8 cellular contexts compared by ENCODE assay signal in the genomic region with DNA sequence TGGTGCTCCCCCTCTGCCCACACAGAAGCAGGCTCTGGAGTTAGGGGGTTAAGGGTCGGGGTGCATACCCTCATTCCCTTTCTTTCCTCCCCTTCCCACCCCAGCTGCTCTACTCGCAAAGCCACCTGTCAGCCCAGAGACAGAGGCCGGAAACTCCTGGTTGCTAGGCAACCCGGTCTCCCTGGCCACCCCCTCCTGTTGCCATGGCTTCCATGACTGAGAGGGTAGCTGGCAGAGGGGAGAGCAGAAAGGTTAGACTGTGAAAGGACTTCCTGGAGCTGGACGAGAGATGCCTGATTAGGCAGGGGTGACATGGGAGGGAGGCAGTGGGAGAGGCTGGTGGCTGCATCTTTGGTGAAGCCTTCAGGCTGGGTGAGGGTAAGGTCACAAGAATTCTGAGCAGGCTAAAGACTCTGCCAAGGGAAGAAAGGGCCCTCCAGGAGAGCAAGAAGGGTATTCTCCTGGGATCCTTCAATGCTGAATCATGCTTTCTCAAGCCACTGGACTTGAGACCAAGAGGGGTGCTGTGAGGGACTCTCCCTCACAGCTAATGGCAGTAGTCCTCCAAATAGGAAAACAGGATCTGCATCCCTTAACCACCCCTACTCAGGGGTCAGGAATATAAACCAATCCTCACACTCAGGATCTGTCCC. TPM values are rescaled to one million over a fixed set of nuclear protein-coding genes. Genes with fewer than 3 reads are reported as not detected.
DNase-seq lines count a peak whose midpoint lies in the region; ATAC-seq, FAIRE-seq and TF ChIP-seq lines count a peak whose summit lies in the region.
"Had no signal": no experiment of that assay in that cellular context is flagged by ENCODE, and none has a peak within 500 bp of the region (broad histone marks: within the 10 kb centered on the region; RNA-seq: fewer than 3 reads in every experiment).

No MANE protein-coding gene starts in this region.

- H3K4me3 Mint-ChIP-seq in activated CD4-positive, alpha-beta memory T cell treated with anti-CD3 and anti-CD28 coated beads for 36 hours = no peak overlapping the region
- H3K4me3 Mint-ChIP-seq in stimulated activated naive CD8-positive, alpha-beta T cell treated with anti-CD3 and anti-CD28 coated beads, Interleukin-15, amount 100 ng/mL, for 72 hours = no peak overlapping the region

- no TSS peak for BruUV-seq in HepG2 (replicated peaks; lab: Mats Ljungman, UMichigan)

- no peak overlapping the region for H3K4me2 ChIP-seq in HepG2 (ENCODE audit: low read depth, low read length)

- intact Hi-C loops in HepG2 (cut with micrococcal nuclease; ENCODE audit: unreplicated experiment) (no loop called here), right lobe of liver (cut with DNase I) (no loop called here)
- intact Hi-C loops in activated CD4-positive, alpha-beta memory T cell treated with anti-CD3 and anti-CD28 coated beads for 36 hours (cut with micrococcal nuclease) = no loop called here

- no peak overlapping the region for H3K4me3 ChIP-seq in HepG2 (replicated peaks in 1 of 3; ENCODE audit: insufficient read depth in 1 of 3, low read depth in 2 of 3, low read length in 3 of 3)
- no peak overlapping the region for H3K4me3 ChIP-seq in right lobe of liver

- in situ Hi-C loops in HepG2 (cut with HindIII; ENCODE audit: extremely low pct_ligation_motif_present, low pct_unique_long_range_greater_than_20kb) = no loop called here

- DNase-seq in HepG2 (ENCODE audit: low spot score) = no peak
- no peak for DNase-seq in right lobe of liver
- peak; percentile 66 for DNase-seq in activated CD4-positive, alpha-beta memory T cell treated with anti-CD3 and anti-CD28 coated beads for 36 hours
- DNase-seq in stimulated activated naive CD8-positive, alpha-beta T cell treated with anti-CD3 and anti-CD28 coated beads, Interleukin-15, amount 100 ng/mL, for 72 hours = peak; percentile 57 to 68

- H3K36me3 Mint-ChIP-seq in activated CD4-positive, alpha-beta memory T cell treated with anti-CD3 and anti-CD28 coated beads for 36 hours = no peaks in the 10 kb centered on the region

- H3K4me1 ChIP-seq in HepG2 (ENCODE audit: insufficient read depth, low read length) = peaks cover 24% of the 10 kb centered on the region
- H3K4me1 ChIP-seq in right lobe of liver = no peaks in the 10 kb centered on the region

- H3K27ac ChIP-seq in HepG2 (ENCODE audit: extremely low read length, insufficient read depth, low read length) (no peak overlapping the region), right lobe of liver (no peak overlapping the region)

- no peak for TF ChIP-seq CTCF in HepG2 (CRISPR knock-in tag; IDR thresholded peaks at IDR 0.05)
- no peak for TF ChIP-seq CTCF in right lobe of liver (IDR thresholded peaks at IDR 0.05)

- H3K9me3 Mint-ChIP-seq in activated CD4-positive, alpha-beta memory T cell treated with anti-CD3 and anti-CD28 coated beads for 36 hours = no peaks in the 10 kb centered on the region
- no peaks in the 10 kb centered on the region for H3K9me3 Mint-ChIP-seq in stimulated activated naive CD8-positive, alpha-beta T cell treated with anti-CD3 and anti-CD28 coated beads, Interleukin-15, amount 100 ng/mL, for 72 hours

- FAIRE-seq in HepG2 (lab: Jason Lieb, UNC) = no peak

- H3K36me3 ChIP-seq in HepG2 (replicated peaks in 1 of 2; ENCODE audit: control insufficient read depth in 1 of 2, insufficient read depth in 2 of 2, low read length in 2 of 2) = no peaks in the 10 kb centered on the region
- no peaks in the 10 kb centered on the region for H3K36me3 ChIP-seq in right lobe of liver

- TF ChIP-seq POLR2A in HepG2 (IDR thresholded peaks at IDR 0.05; ENCODE audit: insufficient read depth in 1 of 2, low read depth in 2 of 2, low read length in 2 of 2) (no peak), right lobe of liver (IDR thresholded peaks at IDR 0.05) (no peak)

- H3K27ac Mint-ChIP-seq in activated CD4-positive, alpha-beta memory T cell treated with anti-CD3 and anti-CD28 coated beads for 36 hours = no peak overlapping the region
- no peak overlapping the region for H3K27ac Mint-ChIP-seq in stimulated activated naive CD8-positive, alpha-beta T cell treated with anti-CD3 and anti-CD28 coated beads, Interleukin-15, amount 100 ng/mL, for 72 hours

- peaks cover 38% of the 10 kb centered on the region for H3K27me3 Mint-ChIP-seq in activated CD4-positive, alpha-beta memory T cell treated with anti-CD3 and anti-CD28 coated beads for 36 hours
- H3K27me3 Mint-ChIP-seq in stimulated activated naive CD8-positive, alpha-beta T cell treated with anti-CD3 and anti-CD28 coated beads, Interleukin-15, amount 100 ng/mL, for 72 hours = peaks cover 57% of the 10 kb centered on the region

- H3K9me3 ChIP-seq in HepG2 (ENCODE audit: low read length) (no peaks in the 10 kb centered on the region), right lobe of liver (no peaks in the 10 kb centered on the region)

- no peak for TF ChIP-seq EP300 in HepG2 (IDR thresholded peaks at IDR 0.05; ENCODE audit: low read depth in 2 of 2, low read length in 2 of 2)
- TF ChIP-seq EP300 in HepG2 (CRISPR knock-in tag; IDR thresholded peaks at IDR 0.05; ENCODE audit: borderline replicate concordance) = no peak

- peaks cover 4% of the 10 kb centered on the region; the same call in 1 of the 2 replicates for H4K20me1 ChIP-seq in HepG2 (ENCODE audit: insufficient read depth, low read length)

- ATAC-seq in HepG2 = no peak
- ATAC-seq in right lobe of liver = no peak
- ATAC-seq in stimulated activated naive CD8-positive, alpha-beta T cell treated with anti-CD3 and anti-CD28 coated beads, Interleukin-15, amount 100 ng/mL, for 72 hours = no peak
- ATAC-seq in GM21786 (IDR thresholded peaks at IDR 0.05; ENCODE audit: unreplicated experiment) = no peak
- ATAC-seq in GM18517 (IDR thresholded peaks at IDR 0.05; ENCODE audit: unreplicated experiment) = no peak

- peaks cover 20 to 77% of the 10 kb centered on the region in 2 experiments for H3K27me3 ChIP-seq in HepG2 (ENCODE audit: control insufficient read depth in 1 of 2, insufficient read depth in 2 of 2, low read length in 2 of 2)
- H3K27me3 ChIP-seq in right lobe of liver = peaks cover 11 to 14% of the 10 kb centered on the region in 2 donors

- no peaks in the 10 kb centered on the region for H3K79me2 ChIP-seq in HepG2 (ENCODE audit: insufficient read depth, low read length)

- H3K4me1 Mint-ChIP-seq in activated CD4-positive, alpha-beta memory T cell treated with anti-CD3 and anti-CD28 coated beads for 36 hours (ENCODE audit: low read depth) = peaks cover 30% of the 10 kb centered on the region
- peaks cover 56% of the 10 kb centered on the region for H3K4me1 Mint-ChIP-seq in stimulated activated naive CD8-positive, alpha-beta T cell treated with anti-CD3 and anti-CD28 coated beads, Interleukin-15, amount 100 ng/mL, for 72 hours

- WGBS in HepG2 (ENCODE audit: low lambda C conversion rate) = 8% methylated on average over 5 of the region's 5 CpGs
- 20% methylated on average over 5 of the region's 5 CpGs for WGBS in right lobe of liver (ENCODE audit: insufficient coverage, low coverage, low lambda C conversion rate, missing lambda C conversion rate)

- no peak for TF ChIP-seq RAD21 in HepG2 (CRISPR knock-in tag; IDR thresholded peaks at IDR 0.05)

- CTCF ChIA-PET in HepG2 (lab: Yijun Ruan, JAX; ENCODE audit: low intra/inter-chr PET ratio, low total read pairs) = no interaction called here
- CTCF ChIA-PET in activated CD4-positive, alpha-beta memory T cell treated with anti-CD3 and anti-CD28 coated beads for 36 hours (lab: Charles Lee) = interaction anchor here (0.8 to 1.6 kb wide), 4 partner anchors 8 to 14 kb away, joined by 3 to 4 read pairs (median 4); no protein-coding TSS in a partner anchor

- H3K9ac ChIP-seq in HepG2 (ENCODE audit: insufficient read depth, low read depth, low read length) = no peak overlapping the region

- H2AFZ ChIP-seq in HepG2 (ENCODE audit: low read length) = no peak overlapping the region

- POLR2A ChIA-PET in HepG2 (lab: Yijun Ruan, JAX) = no interaction called here
- POLR2A ChIA-PET in activated CD4-positive, alpha-beta memory T cell treated with anti-CD3 and anti-CD28 coated beads for 36 hours (lab: Charles Lee) = interaction anchor here (1.2 kb wide), 1 partner anchor 17 kb away, joined by 4 read pairs; the partner anchor contains the start of gene NFKB2

RNA-seq across cellular contexts. Expression of gene PSD, which starts 5.4 kb away (rescaled TPM):
- 0.11 and 0.35 TPM in 2 replicates for total RNA-seq in HepG2 (2016; rRNA removed; fragmentation: Illumina TruSeq; extraction: Trizol)
- 0.18 TPM in 1 of 2 replicates, not detected in the other for total RNA-seq in HepG2 (2016; cell fraction: cytosol; rRNA removed; fragmentation: Illumina TruSeq; extraction: Trizol; ENCODE audit: low read depth)
- total RNA-seq in HepG2 (2016; cell fraction: insoluble cytoplasmic fraction; rRNA removed; fragmentation: Illumina TruSeq; extraction: Trizol) = 0.21 and 0.65 TPM in 2 replicates
- 0.34 and 0.62 TPM in 2 replicates for total RNA-seq in HepG2 (2016; cell fraction: membrane; rRNA removed; fragmentation: Illumina TruSeq; extraction: Trizol)
- total RNA-seq in HepG2 (2016; cell fraction: nucleus; rRNA removed; fragmentation: Illumina TruSeq; extraction: Trizol) = 0.34 and 0.75 TPM in 2 replicates
- 0.58 and 0.59 TPM in 2 replicates for polyA plus RNA-seq in HepG2 (2011; rRNA removed)
- polyA plus RNA-seq in HepG2 (2011; cell fraction: cytosol; rRNA removed) = 0.10 and 0.36 TPM in 2 replicates
- 3.4 and 4.7 TPM in 2 replicates for polyA plus RNA-seq in HepG2 (2011; cell fraction: nucleus; rRNA removed)
- polyA plus RNA-seq in HepG2 (2012) = 1.1 and 1.5 TPM in 2 replicates
- 0.15 and 0.31 TPM in 2 replicates for polyA plus RNA-seq in HepG2 (2016; cell fraction: cytosol; fragmentation: Illumina TruSeq; extraction: Trizol; ENCODE audit: low read depth)
- polyA plus RNA-seq in HepG2 (2016; cell fraction: insoluble cytoplasmic fraction; fragmentation: Illumina TruSeq; extraction: Trizol; ENCODE audit: low read depth) = 0.29 and 0.33 TPM in 2 replicates
- polyA plus RNA-seq in HepG2 (2016; cell fraction: membrane; fragmentation: Illumina TruSeq; extraction: Trizol; ENCODE audit: low read depth) = 0.44 and 0.48 TPM in 2 replicates
- 0.94 and 0.97 TPM in 2 replicates for polyA plus RNA-seq in HepG2 (2016; cell fraction: nucleus; fragmentation: Illumina TruSeq; extraction: Trizol; ENCODE audit: insufficient read depth, low read depth)
- 0.47 and 0.96 TPM in 2 replicates for polyA minus RNA-seq in HepG2 (2011; rRNA and poly(A)+ RNA removed; ENCODE audit: low replicate concordance)
- polyA minus RNA-seq in HepG2 (2011; cell fraction: cytosol; rRNA and poly(A)+ RNA removed) = 0.44 TPM in 1 of 2 replicates, not detected in the other
- 0.87 and 1.2 TPM in 2 replicates for polyA minus RNA-seq in HepG2 (2011; cell fraction: nucleus; rRNA and poly(A)+ RNA removed)
- 1 to 10 TPM in 3 of 6 experiments, under 1 TPM in 3; 0.12 to 4.6 (median 1.3) TPM for total RNA-seq in right lobe of liver
- 1 to 10 TPM; 4.2 to 4.4 TPM for total RNA-seq in activated CD4-positive, alpha-beta memory T cell treated with anti-CD3 and anti-CD28 coated beads for 36 hours

RNA-seq across cellular contexts. Expression of gene FBXL15, which starts 7.5 kb away (rescaled TPM):
- 8.3 and 8.6 TPM in 2 replicates for total RNA-seq in HepG2 (2016; rRNA removed; fragmentation: Illumina TruSeq; extraction: Trizol)
- total RNA-seq in HepG2 (2016; cell fraction: cytosol; rRNA removed; fragmentation: Illumina TruSeq; extraction: Trizol; ENCODE audit: low read depth) = 3.2 and 3.3 TPM in 2 replicates
- total RNA-seq in HepG2 (2016; cell fraction: insoluble cytoplasmic fraction; rRNA removed; fragmentation: Illumina TruSeq; extraction: Trizol) = 7.7 and 8.0 TPM in 2 replicates
- total RNA-seq in HepG2 (2016; cell fraction: membrane; rRNA removed; fragmentation: Illumina TruSeq; extraction: Trizol) = 5.6 and 6.1 TPM in 2 replicates
- total RNA-seq in HepG2 (2016; cell fraction: nucleus; rRNA removed; fragmentation: Illumina TruSeq; extraction: Trizol) = 3.3 and 3.6 TPM in 2 replicates
- polyA plus RNA-seq in HepG2 (2011; rRNA removed) = 4.3 and 6.4 TPM in 2 replicates
- 6.2 and 12.2 TPM in 2 replicates for polyA plus RNA-seq in HepG2 (2011; cell fraction: cytosol; rRNA removed)
- polyA plus RNA-seq in HepG2 (2011; cell fraction: nucleus; rRNA removed) = 30.9 and 35.5 TPM in 2 replicates
- polyA plus RNA-seq in HepG2 (2012) = 4.1 and 4.3 TPM in 2 replicates
- polyA plus RNA-seq in HepG2 (2016; cell fraction: cytosol; fragmentation: Illumina TruSeq; extraction: Trizol; ENCODE audit: low read depth) = 2.7 and 3.5 TPM in 2 replicates
- 6.9 and 8.6 TPM in 2 replicates for polyA plus RNA-seq in HepG2 (2016; cell fraction: insoluble cytoplasmic fraction; fragmentation: Illumina TruSeq; extraction: Trizol; ENCODE audit: low read depth)
- 4.3 and 4.4 TPM in 2 replicates for polyA plus RNA-seq in HepG2 (2016; cell fraction: membrane; fragmentation: Illumina TruSeq; extraction: Trizol; ENCODE audit: low read depth)
- 9.7 TPM in 2 replicates for polyA plus RNA-seq in HepG2 (2016; cell fraction: nucleus; fragmentation: Illumina TruSeq; extraction: Trizol; ENCODE audit: insufficient read depth, low read depth)
- polyA minus RNA-seq in HepG2 (2011; rRNA and poly(A)+ RNA removed; ENCODE audit: low replicate concordance) = 3.8 and 4.9 TPM in 2 replicates
- 2.8 and 4.0 TPM in 2 replicates for polyA minus RNA-seq in HepG2 (2011; cell fraction: cytosol; rRNA and poly(A)+ RNA removed)
- polyA minus RNA-seq in HepG2 (2011; cell fraction: nucleus; rRNA and poly(A)+ RNA removed) = 3.0 and 3.4 TPM in 2 replicates
- 10 to 100 TPM in 2 of 6 experiments, 1 to 10 TPM in 4; 5.6 to 22.9 (median 9.0) TPM for total RNA-seq in right lobe of liver
- total RNA-seq in activated CD4-positive, alpha-beta memory T cell treated with anti-CD3 and anti-CD28 coated beads for 36 hours = 10 to 100 TPM; 10.8 to 11.4 TPM

RNA-seq across cellular contexts. Expression of gene NFKB2, which starts 17.7 kb away (rescaled TPM):
- total RNA-seq in HepG2 (2016; rRNA removed; fragmentation: Illumina TruSeq; extraction: Trizol) = 7.7 and 8.2 TPM in 2 replicates
- total RNA-seq in HepG2 (2016; cell fraction: cytosol; rRNA removed; fragmentation: Illumina TruSeq; extraction: Trizol; ENCODE audit: low read depth) = 2.2 and 3.1 TPM in 2 replicates
- total RNA-seq in HepG2 (2016; cell fraction: insoluble cytoplasmic fraction; rRNA removed; fragmentation: Illumina TruSeq; extraction: Trizol) = 6.6 and 8.7 TPM in 2 replicates
- 4.0 and 5.5 TPM in 2 replicates for total RNA-seq in HepG2 (2016; cell fraction: membrane; rRNA removed; fragmentation: Illumina TruSeq; extraction: Trizol)
- 7.7 and 7.8 TPM in 2 replicates for total RNA-seq in HepG2 (2016; cell fraction: nucleus; rRNA removed; fragmentation: Illumina TruSeq; extraction: Trizol)
- polyA plus RNA-seq in HepG2 (2011; rRNA removed) = 12.5 and 15.5 TPM in 2 replicates
- 8.4 and 11.7 TPM in 2 replicates for polyA plus RNA-seq in HepG2 (2011; cell fraction: cytosol; rRNA removed)
- polyA plus RNA-seq in HepG2 (2011; cell fraction: nucleus; rRNA removed) = 56.1 and 62.0 TPM in 2 replicates
- polyA plus RNA-seq in HepG2 (2012) = 8.9 and 9.6 TPM in 2 replicates
- polyA plus RNA-seq in HepG2 (2016; cell fraction: cytosol; fragmentation: Illumina TruSeq; extraction: Trizol; ENCODE audit: low read depth) = 1.4 and 1.6 TPM in 2 replicates
- 6.6 and 9.1 TPM in 2 replicates for polyA plus RNA-seq in HepG2 (2016; cell fraction: insoluble cytoplasmic fraction; fragmentation: Illumina TruSeq; extraction: Trizol; ENCODE audit: low read depth)
- 2.4 and 2.8 TPM in 2 replicates for polyA plus RNA-seq in HepG2 (2016; cell fraction: membrane; fragmentation: Illumina TruSeq; extraction: Trizol; ENCODE audit: low read depth)
- 20.9 and 25.8 TPM in 2 replicates for polyA plus RNA-seq in HepG2 (2016; cell fraction: nucleus; fragmentation: Illumina TruSeq; extraction: Trizol; ENCODE audit: insufficient read depth, low read depth)
- 14.9 and 16.9 TPM in 2 replicates for polyA minus RNA-seq in HepG2 (2011; rRNA and poly(A)+ RNA removed; ENCODE audit: low replicate concordance)
- polyA minus RNA-seq in HepG2 (2011; cell fraction: cytosol; rRNA and poly(A)+ RNA removed) = 10.5 and 12.6 TPM in 2 replicates
- polyA minus RNA-seq in HepG2 (2011; cell fraction: nucleus; rRNA and poly(A)+ RNA removed) = 9.5 and 12.2 TPM in 2 replicates
- total RNA-seq in right lobe of liver = 10 to 100 TPM in 4 of 6 experiments, 1 to 10 TPM in 2; 7.5 to 46.0 (median 19.4) TPM
- total RNA-seq in activated CD4-positive, alpha-beta memory T cell treated with anti-CD3 and anti-CD28 coated beads for 36 hours = 100 to 1,000 TPM; 241 to 242 TPM

RNA-seq across cellular contexts. Expression of gene CUEDC2, which starts 19.2 kb away (rescaled TPM):
- 13.0 and 13.1 TPM in 2 replicates for total RNA-seq in HepG2 (2016; rRNA removed; fragmentation: Illumina TruSeq; extraction: Trizol)
- total RNA-seq in HepG2 (2016; cell fraction: cytosol; rRNA removed; fragmentation: Illumina TruSeq; extraction: Trizol; ENCODE audit: low read depth) = 4.3 and 6.6 TPM in 2 replicates
- total RNA-seq in HepG2 (2016; cell fraction: insoluble cytoplasmic fraction; rRNA removed; fragmentation: Illumina TruSeq; extraction: Trizol) = 11.4 and 14.7 TPM in 2 replicates
- total RNA-seq in HepG2 (2016; cell fraction: membrane; rRNA removed; fragmentation: Illumina TruSeq; extraction: Trizol) = 8.6 and 10.3 TPM in 2 replicates
- 7.0 and 9.7 TPM in 2 replicates for total RNA-seq in HepG2 (2016; cell fraction: nucleus; rRNA removed; fragmentation: Illumina TruSeq; extraction: Trizol)
- polyA plus RNA-seq in HepG2 (2011; rRNA removed) = 18.4 and 19.3 TPM in 2 replicates
- 31.2 and 40.8 TPM in 2 replicates for polyA plus RNA-seq in HepG2 (2011; cell fraction: cytosol; rRNA removed)
- polyA plus RNA-seq in HepG2 (2011; cell fraction: nucleus; rRNA removed) = 47.1 and 47.2 TPM in 2 replicates
- polyA plus RNA-seq in HepG2 (2012) = 17.2 and 18.2 TPM in 2 replicates
- 8.4 and 10.7 TPM in 2 replicates for polyA plus RNA-seq in HepG2 (2016; cell fraction: cytosol; fragmentation: Illumina TruSeq; extraction: Trizol; ENCODE audit: low read depth)
- polyA plus RNA-seq in HepG2 (2016; cell fraction: insoluble cytoplasmic fraction; fragmentation: Illumina TruSeq; extraction: Trizol; ENCODE audit: low read depth) = 13.0 and 17.2 TPM in 2 replicates
- polyA plus RNA-seq in HepG2 (2016; cell fraction: membrane; fragmentation: Illumina TruSeq; extraction: Trizol; ENCODE audit: low read depth) = 10.6 and 12.1 TPM in 2 replicates
- polyA plus RNA-seq in HepG2 (2016; cell fraction: nucleus; fragmentation: Illumina TruSeq; extraction: Trizol; ENCODE audit: insufficient read depth, low read depth) = 20.9 and 24.8 TPM in 2 replicates
- polyA minus RNA-seq in HepG2 (2011; rRNA and poly(A)+ RNA removed; ENCODE audit: low replicate concordance) = 14.5 and 32.9 TPM in 2 replicates
- polyA minus RNA-seq in HepG2 (2011; cell fraction: cytosol; rRNA and poly(A)+ RNA removed) = 6.2 and 7.1 TPM in 2 replicates
- polyA minus RNA-seq in HepG2 (2011; cell fraction: nucleus; rRNA and poly(A)+ RNA removed) = 8.6 and 9.1 TPM in 2 replicates
- total RNA-seq in right lobe of liver = 10 to 100 TPM; 23.0 to 32.1 (median 26.8) TPM
- 10 to 100 TPM; 68.6 to 68.9 TPM for total RNA-seq in activated CD4-positive, alpha-beta memory T cell treated with anti-CD3 and anti-CD28 coated beads for 36 hours

RNA-seq across cellular contexts. Expression of gene C10orf95, which starts 38.2 kb away (rescaled TPM):
- total RNA-seq in HepG2 (2016; rRNA removed; fragmentation: Illumina TruSeq; extraction: Trizol) (0.07 TPM in 1 of 2 replicates, not detected in the other), right lobe of liver (not detected)
- 0.40 TPM in 1 of 2 replicates, not detected in the other for total RNA-seq in HepG2 (2016; cell fraction: cytosol; rRNA removed; fragmentation: Illumina TruSeq; extraction: Trizol; ENCODE audit: low read depth)
- not detected in 2 replicates for total RNA-seq in HepG2 (2016; cell fraction: insoluble cytoplasmic fraction; rRNA removed; fragmentation: Illumina TruSeq; extraction: Trizol)
- 0.28 TPM in 1 of 2 replicates, not detected in the other for total RNA-seq in HepG2 (2016; cell fraction: membrane; rRNA removed; fragmentation: Illumina TruSeq; extraction: Trizol)
- total RNA-seq in HepG2 (2016; cell fraction: nucleus; rRNA removed; fragmentation: Illumina TruSeq; extraction: Trizol) = not detected in 2 replicates
- 0.05 TPM in 2 replicates for polyA plus RNA-seq in HepG2 (2011; rRNA removed)
- polyA plus RNA-seq in HepG2 (2011; cell fraction: cytosol; rRNA removed) = 0.12 and 0.17 TPM in 2 replicates
- 0.19 TPM in 1 of 2 replicates, not detected in the other for polyA plus RNA-seq in HepG2 (2011; cell fraction: nucleus; rRNA removed)
- polyA plus RNA-seq in HepG2 (2012) = 1.3 TPM in 2 replicates
- polyA plus RNA-seq in HepG2 (2016; cell fraction: cytosol; fragmentation: Illumina TruSeq; extraction: Trizol; ENCODE audit: low read depth) = 0.15 and 0.16 TPM in 2 replicates
- 0.26 TPM in 1 of 2 replicates, not detected in the other for polyA plus RNA-seq in HepG2 (2016; cell fraction: insoluble cytoplasmic fraction; fragmentation: Illumina TruSeq; extraction: Trizol; ENCODE audit: low read depth)
- 0.19 TPM in 1 of 2 replicates, not detected in the other for polyA plus RNA-seq in HepG2 (2016; cell fraction: membrane; fragmentation: Illumina TruSeq; extraction: Trizol; ENCODE audit: low read depth)
- polyA plus RNA-seq in HepG2 (2016; cell fraction: nucleus; fragmentation: Illumina TruSeq; extraction: Trizol; ENCODE audit: insufficient read depth, low read depth) = not detected in 2 replicates
- 0.32 and 1.9 TPM in 2 replicates for polyA minus RNA-seq in HepG2 (2011; rRNA and poly(A)+ RNA removed; ENCODE audit: low replicate concordance)
- polyA minus RNA-seq in HepG2 (2011; cell fraction: cytosol; rRNA and poly(A)+ RNA removed) = not detected in 2 replicates
- 0.39 TPM in 1 of 2 replicates, not detected in the other for polyA minus RNA-seq in HepG2 (2011; cell fraction: nucleus; rRNA and poly(A)+ RNA removed)
- total RNA-seq in activated CD4-positive, alpha-beta memory T cell treated with anti-CD3 and anti-CD28 coated beads for 36 hours = under 1 TPM; 0.19 to 0.48 TPM
- total RNA-seq: lung microvascular endothelial cell, subcutaneous adipose tissue had no signal

Comparison
In these comparisons a context has a peak if more than half of its experiments do, and no peak if none do; other contexts are left out.
1. DNase-seq: peak in activated CD4-positive, alpha-beta memory T cell treated with anti-CD3 and anti-CD28 coated beads for 36 hours (single experiment) and stimulated activated naive CD8-positive, alpha-beta T cell treated with anti-CD3 and anti-CD28 coated beads, Interleukin-15, amount 100 ng/mL, for 72 hours (2 of 2); none in HepG2 (single experiment) and right lobe of liver (0 of 3).
2. RNA of gene NFKB2, which starts 17.7 kb away (total RNA-seq): 241 to 242 TPM in activated CD4-positive, alpha-beta memory T cell treated with anti-CD3 and anti-CD28 coated beads for 36 hours; 7.5 to 46.0 TPM in right lobe of liver and 2.2 to 8.7 TPM in HepG2; every median in the first group is over 4 times any median in the second.